In the genomic region with DNA sequence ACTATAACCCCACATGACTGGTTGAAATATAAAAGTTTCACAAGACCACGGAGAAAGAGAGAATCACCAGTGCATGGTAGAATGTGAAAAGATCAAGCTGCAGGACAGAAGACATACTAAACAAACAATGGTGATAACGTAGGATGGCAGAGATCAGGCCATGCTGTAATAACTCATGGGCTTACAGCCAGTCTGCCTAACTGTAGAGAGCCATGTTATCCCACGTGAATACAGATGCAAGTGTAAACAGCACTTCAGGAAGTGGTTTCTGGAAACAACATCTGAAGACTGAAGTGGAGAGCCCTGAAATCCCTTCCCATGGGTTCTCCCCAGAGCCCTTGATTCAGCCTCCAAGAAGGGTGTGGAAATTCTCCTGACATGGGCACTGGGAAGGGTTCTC, we compare ENCODE assay signal across 21 cellular contexts.
DNase-seq lines count a peak whose midpoint lies in the region; ATAC-seq and TF ChIP-seq lines count a peak whose summit lies in the region.
"Had no signal": no experiment of that assay in that cellular context is flagged by ENCODE, and none has a peak within 500 bp of the region (broad histone marks: within the 10 kb centered on the region; RNA-seq: fewer than 3 reads in every experiment).

No MANE protein-coding gene starts in this region.

- no peaks in the 10 kb centered on the region for H3K9me3 ChIP-seq in hepatocyte (ENCODE audit: low read depth)
- H3K9me3 ChIP-seq in right lobe of liver, result no peaks in the 10 kb centered on the region

- peak; percentile 17 for DNase-seq in DMS153 (lab: John Stamatoyannopoulos, UW)
- DNase-seq in DMS153 treated with DMSO at 0.1 percent for 48 hours (lab: John Stamatoyannopoulos, UW; ENCODE audit: unreplicated experiment), result no peak
- DNase-seq in NCI-H2029 treated with DMSO at 0.1 percent for 48 hours (lab: John Stamatoyannopoulos, UW), result peak; percentile 12
- DNase-seq in choroid plexus epithelial cell (ENCODE audit: low read depth), result peak; percentile 72
- no peak for DNase-seq in effector CD8-positive, alpha-beta T cell (lab: John Stamatoyannopoulos, UW)
- no peak for DNase-seq in SW 1271 (lab: John Stamatoyannopoulos, UW)
- DNase-seq in hepatocyte (ENCODE audit: low spot score), result no peak
- DNase-seq in right lobe of liver, result no peak
- DNase-seq: AML-193, GOT3, KBM-7, NCI-H1105 treated with DMSO at 0.1 percent for 48 hours, NCI-H1694, NCI-H2171, NCI-H446 treated with DMSO at 0.1 percent for 48 hours, NCI-H748 treated with DMSO at 0.1 percent for 48 hours, OCI-M1, SHP77 had no signal

- TF ChIP-seq POLR2A in right lobe of liver (IDR thresholded peaks at IDR 0.05), result no peak

- H3K27me3 ChIP-seq in hepatocyte, result no peaks in the 10 kb centered on the region
- H3K27me3 ChIP-seq in right lobe of liver, result no peaks in the 10 kb centered on the region

- H3K36me3 ChIP-seq in hepatocyte (replicated peaks; ENCODE audit: insufficient read depth, low read depth), result no peaks in the 10 kb centered on the region
- no peaks in the 10 kb centered on the region for H3K36me3 ChIP-seq in right lobe of liver

- 84% methylated on average over 3 of the region's 3 CpGs for WGBS in hepatocyte (ENCODE audit: low lambda C conversion rate, missing lambda C conversion rate)
- 46% methylated on average over 3 of the region's 3 CpGs for WGBS in right lobe of liver (ENCODE audit: insufficient coverage, low coverage, low lambda C conversion rate, missing lambda C conversion rate)

- no peaks in the 10 kb centered on the region for H3K79me2 ChIP-seq in hepatocyte

- no peak for ATAC-seq in right lobe of liver

- no peak for TF ChIP-seq CTCF in choroid plexus epithelial cell (conservative IDR thresholded peaks at IDR 0.05; ENCODE audit: low read depth, low read length)
- TF ChIP-seq CTCF in hepatocyte (IDR thresholded peaks at IDR 0.05; ENCODE audit: poor library complexity), result no peak
- no peak for TF ChIP-seq CTCF in right lobe of liver (IDR thresholded peaks at IDR 0.05)

- H2AFZ ChIP-seq in hepatocyte, result no peak overlapping the region

- H3K4me1 ChIP-seq in hepatocyte (ENCODE audit: insufficient read depth) (no peaks in the 10 kb centered on the region), right lobe of liver (no peaks in the 10 kb centered on the region)

- H3K4me2 ChIP-seq in hepatocyte, result no peak overlapping the region

- intact Hi-C loops in right lobe of liver (cut with DNase I), result no loop called here

- H4K20me1 ChIP-seq in hepatocyte (ENCODE audit: insufficient read depth, poor library complexity, severe bottlenecking), result no peaks in the 10 kb centered on the region

- H3K27ac ChIP-seq in hepatocyte, result no peak overlapping the region
- no peak overlapping the region for H3K27ac ChIP-seq in right lobe of liver
- H3K27ac ChIP-seq: 22Rv1, C4-2B, SK-N-MC had no signal

- no peaks in the 10 kb centered on the region for H3K9me2 ChIP-seq in hepatocyte (replicated peaks; ENCODE audit: insufficient read depth)

- H3K4me3 ChIP-seq in choroid plexus epithelial cell (ENCODE audit: low read depth, low read length) (no peak overlapping the region), hepatocyte (no peak overlapping the region), right lobe of liver (no peak overlapping the region)
- H3K4me3 ChIP-seq: SK-N-MC had no signal

Comparison
In these comparisons a context has a peak if more than half of its experiments do, and no peak if none do; other contexts are left out.
1. DNase-seq: peak in DMS153 (single experiment), NCI-H2029 treated with DMSO at 0.1 percent for 48 hours (single experiment) and choroid plexus epithelial cell (single experiment); none in DMS153 treated with DMSO at 0.1 percent for 48 hours (single experiment), effector CD8-positive, alpha-beta T cell (single experiment), SW 1271 (0 of 2), hepatocyte (single experiment) and right lobe of liver (0 of 3).